1 cellular context compared by ENCODE assay signal in the genomic region with DNA sequence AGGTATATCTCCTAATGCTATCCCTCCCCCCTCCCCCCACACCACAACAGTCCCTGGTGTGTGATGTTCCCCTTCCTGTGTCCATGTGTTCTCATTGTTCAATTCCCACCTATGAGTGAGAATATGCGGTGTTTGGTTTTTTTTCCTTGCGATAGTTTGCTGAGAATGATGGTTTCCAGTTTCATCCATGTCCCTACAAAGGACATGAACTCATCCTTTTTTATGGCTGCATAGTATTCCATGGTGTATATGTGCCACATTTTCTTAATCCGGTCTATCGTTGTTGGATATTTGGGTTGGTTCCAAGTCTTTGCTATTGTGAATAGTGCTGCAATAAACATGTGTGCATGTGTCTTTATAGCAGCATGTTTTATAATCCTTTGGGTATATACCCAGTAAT.
A peak's percentile ranks its signal among the peaks of the same experiment; 100 is the strongest.
TF ChIP-seq lines count a peak whose summit lies in the region.

No MANE protein-coding gene starts in this region.

TF ChIP-seq in HEK293, 187 proteins besides CTCF, POLR2A, EP300 and RAD21 (continued from another document):
- peak; percentile 93 for TF ChIP-seq ZNF146 (tag by site-specific recombination; IDR thresholded peaks at IDR 0.05)
